ENCODE assay signal across 20 cellular contexts in the genomic region with DNA sequence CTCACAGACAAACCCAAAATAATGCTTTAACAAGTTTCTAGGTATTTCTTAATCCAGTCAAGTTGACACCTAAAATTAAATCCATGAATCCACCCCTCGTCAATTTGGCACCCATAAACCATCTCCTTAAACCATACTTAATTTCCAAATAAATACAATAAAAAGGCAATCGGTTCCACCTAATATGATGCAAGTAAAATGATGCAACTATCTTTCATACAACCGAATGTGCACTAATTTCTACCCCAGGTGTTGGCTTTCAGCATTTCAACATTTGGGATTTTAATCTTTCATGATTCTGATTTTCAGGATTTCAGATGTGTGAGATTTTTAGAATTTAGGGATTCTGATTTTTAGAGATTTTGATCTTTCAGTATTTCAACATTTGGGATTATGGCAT. TPM values are rescaled to one million over a fixed set of nuclear protein-coding genes. Genes with fewer than 3 reads are reported as not detected.
A peak's percentile ranks its signal among the peaks of the same experiment; 100 is the strongest.
DNase-seq lines count a peak whose midpoint lies in the region; ATAC-seq and TF ChIP-seq lines count a peak whose summit lies in the region.
"Had no signal": no experiment of that assay in that cellular context is flagged by ENCODE, and none has a peak within 500 bp of the region (broad histone marks: within the 10 kb centered on the region; RNA-seq: fewer than 3 reads in every experiment).

No MANE protein-coding gene starts in this region.

- CTCF ChIA-PET in CD8-positive, alpha-beta T cell (lab: Charles Lee), result interaction anchor here (1.0 kb wide), 1 partner anchor 11 kb away, joined by 3 read pairs; no protein-coding TSS in a partner anchor

- H3K79me2 ChIP-seq in GM23338 (replicated peaks; ENCODE audit: insufficient read depth), result peaks cover 80% of the 10 kb centered on the region

- H4K20me1 ChIP-seq in GM23338 (replicated peaks; ENCODE audit: insufficient read depth), result peaks cover 22% of the 10 kb centered on the region; the same call in 1 of the 2 replicates

- no peak for ATAC-seq in CD8-positive, alpha-beta T cell
- ATAC-seq in GM23338 (no peak), Right ventricle myocardium superior (ENCODE audit: poor library complexity) (no peak)
- ATAC-seq in central memory CD8-positive, alpha-beta T cell (replicated peaks; ENCODE audit: extremely low read depth, poor library complexity, severe bottlenecking), result no peak

- H3K27me3 Mint-ChIP-seq in CD8-positive, alpha-beta T cell (ENCODE audit: low read depth), result no peaks in the 10 kb centered on the region
- H3K27me3 Mint-ChIP-seq in GM23338 (ENCODE audit: insufficient read depth, low read depth, poor library complexity) (no peaks in the 10 kb centered on the region), progenitor cell of endocrine pancreas (no peaks in the 10 kb centered on the region), HFFc6 (ENCODE audit: insufficient read depth) (peaks cover 2% of the 10 kb centered on the region)
- no peaks in the 10 kb centered on the region for H3K27me3 Mint-ChIP-seq in central memory CD8-positive, alpha-beta T cell

- H2AFZ ChIP-seq in GM23338, result no peak overlapping the region

- no peaks in the 10 kb centered on the region for H3K9me2 ChIP-seq in GM23338 (ENCODE audit: insufficient read depth)

- no peak overlapping the region for H3K4me2 ChIP-seq in GM23338
- H3K4me2 ChIP-seq: KMS-11 had no signal

- intact Hi-C loops in CD8-positive, alpha-beta T cell (cut with DNase I, micrococcal nuclease), result no loop called here
- intact Hi-C loops in Right ventricle myocardium superior (cut with DNase I), result no loop called here

- H3K27ac Mint-ChIP-seq in CD8-positive, alpha-beta T cell, result peak overlapping the region; percentile 3
- peak overlapping the region; percentile 72; the same call in 1 of the 2 replicates for H3K27ac Mint-ChIP-seq in GM23338
- H3K27ac Mint-ChIP-seq in central memory CD8-positive, alpha-beta T cell (ENCODE audit: low read depth), result peak overlapping the region; percentile 14
- peak overlapping the region; percentile 59 for H3K27ac Mint-ChIP-seq in progenitor cell of endocrine pancreas
- no peak overlapping the region for H3K27ac Mint-ChIP-seq in HFFc6
- H3K27ac Mint-ChIP-seq: CD14-positive monocyte had no signal

- H3F3A ChIP-seq in GM23338 (replicated peaks; ENCODE audit: low read depth), result no peaks in the 10 kb centered on the region

- peaks cover 9% of the 10 kb centered on the region for H3K4me1 ChIP-seq in CD8-positive, alpha-beta T cell (ENCODE audit: insufficient read depth, low read length)
- no peaks in the 10 kb centered on the region for H3K4me1 ChIP-seq in GM23338 (ENCODE audit: insufficient read depth)

- no peak for TF ChIP-seq CTCF in CD8-positive, alpha-beta T cell (IDR thresholded peaks at IDR 0.05)
- no peak for TF ChIP-seq CTCF in GM23338 (conservative IDR thresholded peaks at IDR 0.05; ENCODE audit: low read depth in 2 of 2)
- TF ChIP-seq CTCF in progenitor cell of endocrine pancreas (IDR thresholded peaks at IDR 0.05; ENCODE audit: unreplicated experiment), result no peak
- TF ChIP-seq CTCF in WERI-Rb-1 (IDR thresholded peaks at IDR 0.05; ENCODE audit: low read depth, low read length), result no peak
- TF ChIP-seq CTCF in HFFc6 (IDR thresholded peaks at IDR 0.05), result no peak

- DNase-seq in CD8-positive, alpha-beta T cell, result no peak
- DNase-seq in GM23338 (ENCODE audit: low spot score) (no peak), progenitor cell of endocrine pancreas (ENCODE audit: low spot score, unreplicated experiment) (no peak), WERI-Rb-1 (no peak), HFFc6 (no peak), Right ventricle myocardium superior (no peak)
- no peak for DNase-seq in central memory CD8-positive, alpha-beta T cell (ENCODE audit: low spot score in 2 of 2)
- DNase-seq: COR-L47; GDM1; GOT3; NCI-H1417; NCI-H187; NCI-H2107; NCI-H510A; NCI-H748 treated with DMSO at 0.1 percent for 48 hours; NK-92 treated with Interleukin-12 subunit alpha and Interleukin-12 subunit beta, amount 100 ng/mL, for 24 hours; OCI-M1; RPMI8226 had no signal

- peaks cover 22% of the 10 kb centered on the region for H3K36me3 Mint-ChIP-seq in CD8-positive, alpha-beta T cell
- H3K36me3 Mint-ChIP-seq in GM23338 (ENCODE audit: low read depth) (peaks cover 15% of the 10 kb centered on the region), progenitor cell of endocrine pancreas (ENCODE audit: insufficient read depth) (peaks cover 10% of the 10 kb centered on the region), HFFc6 (ENCODE audit: low read depth) (peaks cover 11% of the 10 kb centered on the region)
- H3K36me3 Mint-ChIP-seq in central memory CD8-positive, alpha-beta T cell (ENCODE audit: insufficient read depth), result peaks cover 20% of the 10 kb centered on the region

- no peak overlapping the region for H3K4me3 ChIP-seq in CD8-positive, alpha-beta T cell (ENCODE audit: low read depth, low read length)
- H3K4me3 ChIP-seq in GM23338 (no peak overlapping the region), WERI-Rb-1 (ENCODE audit: low read depth, low read length) (no peak overlapping the region)

- H3K4me3 Mint-ChIP-seq in CD8-positive, alpha-beta T cell, result no peak overlapping the region
- H3K4me3 Mint-ChIP-seq in GM23338, result no peak overlapping the region
- H3K4me3 Mint-ChIP-seq in central memory CD8-positive, alpha-beta T cell, result no peak overlapping the region
- no peak overlapping the region for H3K4me3 Mint-ChIP-seq in progenitor cell of endocrine pancreas (ENCODE audit: low read depth)
- no peak overlapping the region for H3K4me3 Mint-ChIP-seq in HFFc6
- H3K4me3 Mint-ChIP-seq: CD14-positive monocyte had no signal

- peaks cover 61% of the 10 kb centered on the region for H3K4me1 Mint-ChIP-seq in CD8-positive, alpha-beta T cell (ENCODE audit: low read depth)
- H3K4me1 Mint-ChIP-seq in GM23338 (no peaks in the 10 kb centered on the region; the same call in 1 of the 3 replicates), progenitor cell of endocrine pancreas (ENCODE audit: low read depth) (peaks cover 25% of the 10 kb centered on the region), HFFc6 (ENCODE audit: low read depth) (peaks cover 48% of the 10 kb centered on the region)
- peaks cover 59% of the 10 kb centered on the region for H3K4me1 Mint-ChIP-seq in central memory CD8-positive, alpha-beta T cell

- H3K9me3 ChIP-seq in CD8-positive, alpha-beta T cell (ENCODE audit: low read length), result no peaks in the 10 kb centered on the region
- no peaks in the 10 kb centered on the region for H3K9me3 ChIP-seq in WERI-Rb-1 (ENCODE audit: severe bottlenecking)

- no peak overlapping the region for H3K27ac ChIP-seq in CD8-positive, alpha-beta T cell (ENCODE audit: low read depth, low read length)
- H3K27ac ChIP-seq in GM23338 (ENCODE audit: low read depth), result 0 out of 2 replicates have a peak overlapping the region, but pooled peaks have one; percentile 1
- H3K27ac ChIP-seq in WERI-Rb-1, result no peak overlapping the region
- H3K27ac ChIP-seq: KMS-11 had no signal

- POLR2A ChIA-PET in CD8-positive, alpha-beta T cell (lab: Charles Lee), result no interaction called here

- H3K9me3 Mint-ChIP-seq in CD8-positive, alpha-beta T cell, result no peaks in the 10 kb centered on the region
- H3K9me3 Mint-ChIP-seq in GM23338 (no peaks in the 10 kb centered on the region), progenitor cell of endocrine pancreas (ENCODE audit: low read depth) (no peaks in the 10 kb centered on the region), HFFc6 (no peaks in the 10 kb centered on the region)
- no peaks in the 10 kb centered on the region for H3K9me3 Mint-ChIP-seq in central memory CD8-positive, alpha-beta T cell
- H3K9me3 Mint-ChIP-seq: CD14-positive monocyte had no signal

- H3K27me3 ChIP-seq in CD8-positive, alpha-beta T cell (ENCODE audit: insufficient read depth, low read length), result no peaks in the 10 kb centered on the region
- H3K27me3 ChIP-seq in GM23338 (ENCODE audit: insufficient read depth) (no peaks in the 10 kb centered on the region), WERI-Rb-1 (ENCODE audit: insufficient read depth, low read depth, severe bottlenecking) (no peaks in the 10 kb centered on the region)

- peaks cover 10% of the 10 kb centered on the region for H3K36me3 ChIP-seq in CD8-positive, alpha-beta T cell (ENCODE audit: insufficient read depth, low read length)
- H3K36me3 ChIP-seq in GM23338 (ENCODE audit: insufficient read depth), result peaks cover 5% of the 10 kb centered on the region; the same call in 1 of the 2 replicates
- H3K36me3 ChIP-seq in WERI-Rb-1, result peaks cover 12% of the 10 kb centered on the region

TF ChIP-seq in GM23338, 12 proteins besides CTCF, POLR2A, EP300 and RAD21 (continues in another document):
- TF ChIP-seq ZNF114 (CRISPR knock-in tag; IDR thresholded peaks at IDR 0.05), result no peak
- TF ChIP-seq, protein P1, sequence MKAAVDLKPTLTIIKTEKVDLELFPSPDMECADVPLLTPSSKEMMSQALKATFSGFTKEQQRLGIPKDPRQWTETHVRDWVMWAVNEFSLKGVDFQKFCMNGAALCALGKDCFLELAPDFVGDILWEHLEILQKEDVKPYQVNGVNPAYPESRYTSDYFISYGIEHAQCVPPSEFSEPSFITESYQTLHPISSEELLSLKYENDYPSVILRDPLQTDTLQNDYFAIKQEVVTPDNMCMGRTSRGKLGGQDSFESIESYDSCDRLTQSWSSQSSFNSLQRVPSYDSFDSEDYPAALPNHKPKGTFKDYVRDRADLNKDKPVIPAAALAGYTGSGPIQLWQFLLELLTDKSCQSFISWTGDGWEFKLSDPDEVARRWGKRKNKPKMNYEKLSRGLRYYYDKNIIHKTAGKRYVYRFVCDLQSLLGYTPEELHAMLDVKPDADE (IDR thresholded peaks at IDR 0.05), result no peak

RNA-seq across cellular contexts. Expression of a gene that starts 17.3 kb away (rescaled TPM):
- 100 to 1,000 TPM; 113 to 114 TPM for total RNA-seq in CD8-positive, alpha-beta T cell
- 35.0 and 35.9 TPM in 2 replicates for total RNA-seq in GM23338 (2014; rRNA removed; shearing (Covaris generic))
- 7.8 and 10.3 TPM in 2 replicates for polyA plus RNA-seq in GM23338 (2016; fragmentation: Nextera tagmentation; extraction: Ambion mirVana)
- total RNA-seq in progenitor cell of endocrine pancreas (75.1 and 79.5 TPM in 2 replicates), Right ventricle myocardium superior (29.9 TPM)
- 100 to 1,000 TPM in 1 of 6 experiments, 10 to 100 TPM in 5; 81.7 to 103 (median 88.3) TPM for total RNA-seq in HFFc6 (2021; fragmentation: NEBNext Ultra II Directional; extraction: Animal tissue kit (Norgen Biotek cat#: 25700))

RNA-seq across cellular contexts. Expression of a gene that starts 25.1 kb away (rescaled TPM):
- 1 to 10 TPM; 6.7 to 7.1 TPM for total RNA-seq in CD8-positive, alpha-beta T cell
- 11.5 and 12.9 TPM in 2 replicates for total RNA-seq in GM23338 (2014; rRNA removed; shearing (Covaris generic))
- polyA plus RNA-seq in GM23338 (2016; fragmentation: Nextera tagmentation; extraction: Ambion mirVana), result 4.0 and 4.1 TPM in 2 replicates
- total RNA-seq in progenitor cell of endocrine pancreas (21.5 and 25.4 TPM in 2 replicates), Right ventricle myocardium superior (15.2 TPM)
- total RNA-seq in HFFc6 (2021; fragmentation: NEBNext Ultra II Directional; extraction: Animal tissue kit (Norgen Biotek cat#: 25700)), result 10 to 100 TPM in 3 of 6 experiments, 1 to 10 TPM in 3; 8.6 to 11.3 (median 9.8) TPM

RNA-seq across cellular contexts. Expression of a gene that starts 54.2 kb away (rescaled TPM):
- 1,000 to 10,000 TPM; 2,804 to 2,873 TPM for total RNA-seq in CD8-positive, alpha-beta T cell
- 70.1 and 104 TPM in 2 replicates for total RNA-seq in GM23338 (2014; rRNA removed; shearing (Covaris generic))
- 3,283 and 3,957 TPM in 2 replicates for polyA plus RNA-seq in GM23338 (2016; fragmentation: Nextera tagmentation; extraction: Ambion mirVana)
- total RNA-seq in progenitor cell of endocrine pancreas (1,476 and 1,494 TPM in 2 replicates), Right ventricle myocardium superior (601 TPM)
- total RNA-seq in HFFc6 (2021; fragmentation: NEBNext Ultra II Directional; extraction: Animal tissue kit (Norgen Biotek cat#: 25700)), result 1,000 to 10,000 TPM in 4 of 6 experiments, 100 to 1,000 TPM in 2; 854 to 1,142 (median 1,034) TPM
